ENCODE assay signal across 30 cellular contexts in the genomic region with DNA sequence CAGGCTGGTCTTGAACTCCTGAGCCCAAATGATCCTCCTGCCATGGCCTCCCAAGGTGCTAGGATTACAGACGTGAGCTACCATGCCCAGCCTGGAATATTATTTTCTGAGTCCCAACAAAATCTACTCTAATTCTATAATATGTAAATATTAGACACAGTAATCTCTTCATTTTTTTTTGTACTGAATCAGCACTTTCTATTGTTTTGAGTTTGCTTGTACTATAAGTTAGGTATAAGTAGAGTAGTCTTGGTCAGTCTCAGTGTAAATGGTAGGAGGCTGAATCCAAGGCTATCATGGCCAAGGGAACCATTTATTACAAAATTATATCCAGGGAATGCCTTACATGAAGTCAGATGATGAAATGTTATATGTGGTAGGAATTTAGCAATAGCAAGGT. TPM values are rescaled to one million over a fixed set of nuclear protein-coding genes. Genes with fewer than 3 reads are reported as not detected.
"Had no signal": no experiment of that assay in that cellular context is flagged by ENCODE, and none has a peak within 500 bp of the region (broad histone marks: within the 10 kb centered on the region; RNA-seq: fewer than 3 reads in every experiment).

No MANE protein-coding gene starts in this region.

- H3K36me3 ChIP-seq: adrenal gland, MG63 had no signal

- H3K4me3 Mint-ChIP-seq: activated CD4-positive, alpha-beta T cell treated with anti-CD3 and anti-CD28 coated beads for 36 hours; activated CD8-positive, alpha-beta T cell treated with anti-CD3 and anti-CD28 coated beads for 36 hours; activated naive CD8-positive, alpha-beta T cell treated with anti-CD3 and anti-CD28 coated beads, Interleukin-2, amount 10 ng/mL, durations not matched to agents 7 days and 5 days; T-cell had no signal

- H3K4me1 ChIP-seq: adrenal gland, breast epithelium had no signal

- H3K27ac ChIP-seq: adrenal gland, breast epithelium, SK-N-MC had no signal

- H3K36me3 Mint-ChIP-seq: activated naive CD8-positive, alpha-beta T cell treated with anti-CD3 and anti-CD28 coated beads, Interleukin-2, amount 10 ng/mL, durations not matched to agents 7 days and 5 days; T-cell had no signal

- H3K27ac Mint-ChIP-seq: activated CD4-positive, alpha-beta T cell treated with anti-CD3 and anti-CD28 coated beads for 36 hours; activated CD8-positive, alpha-beta T cell treated with anti-CD3 and anti-CD28 coated beads for 36 hours; activated naive CD8-positive, alpha-beta T cell treated with anti-CD3 and anti-CD28 coated beads, Interleukin-2, amount 10 ng/mL, durations not matched to agents 7 days and 5 days; T-cell had no signal

- H3K9me3 ChIP-seq: adrenal gland, breast epithelium, MG63 had no signal

- H3K27me3 ChIP-seq: adrenal gland, breast epithelium had no signal

- H3K9me3 Mint-ChIP-seq: activated CD8-positive, alpha-beta T cell treated with anti-CD3 and anti-CD28 coated beads for 36 hours; activated naive CD8-positive, alpha-beta T cell treated with anti-CD3 and anti-CD28 coated beads, Interleukin-2, amount 10 ng/mL, durations not matched to agents 7 days and 5 days; T-cell had no signal

- ATAC-seq: activated CD4-positive, alpha-beta T cell treated with anti-CD3 and anti-CD28 coated beads for 36 hours; activated CD8-positive, alpha-beta T cell treated with anti-CD3 and anti-CD28 coated beads for 36 hours; Panc1; Right ventricle myocardium inferior; T-cell had no signal

- H3K4me1 Mint-ChIP-seq: activated CD4-positive, alpha-beta T cell treated with anti-CD3 and anti-CD28 coated beads for 36 hours; activated naive CD8-positive, alpha-beta T cell treated with anti-CD3 and anti-CD28 coated beads, Interleukin-2, amount 10 ng/mL, durations not matched to agents 7 days and 5 days; T-cell had no signal

- FAIRE-seq: TTC549 had no signal

- H3K4me3 ChIP-seq: adrenal gland, breast epithelium, MG63, SK-N-MC had no signal

- DNase-seq: activated CD4-positive, alpha-beta T cell treated with anti-CD3 and anti-CD28 coated beads for 36 hours; activated CD4-positive, CD25-positive, alpha-beta regulatory T cell; activated CD8-positive, alpha-beta memory T cell treated with anti-CD3 and anti-CD28 coated beads, Interleukin-2, amount 50 U/mL, for 48 hours; activated CD8-positive, alpha-beta T cell treated with anti-CD3 and anti-CD28 coated beads for 36 hours; activated naive CD4-positive, alpha-beta T cell treated with anti-CD3 and anti-CD28 coated beads, Interleukin-2, amount 50 U/mL, for 16 hours; activated naive CD8-positive, alpha-beta T cell treated with anti-CD3 and anti-CD28 coated beads, Interleukin-2, amount 10 ng/mL, durations not matched to agents 7 days and 5 days; activated T-cell treated with anti-CD3 and anti-CD28 coated beads, Interleukin-2, amount 50 U/mL, for 1 hour; adrenal gland; aorta; caudate nucleus; MG63; MV-4-11; NCI-H1092 treated with DMSO at 0.1 percent for 48 hours; NCI-H1417 treated with DMSO at 0.1 percent for 48 hours; NCI-H1694; NCI-H2029 treated with DMSO at 0.1 percent for 48 hours; NCI-H510A treated with DMSO at 0.1 percent for 48 hours; NCI-H69; NK-92 treated with Interleukin-12 subunit alpha and Interleukin-12 subunit beta, amount 100 ng/mL, for 24 hours; OCI-M1; RPMI8226; T-cell; T-helper 2 cell; T1000 had no signal

RNA-seq across cellular contexts. Expression of gene OR6X1, which starts 19.6 kb away (rescaled TPM):
- total RNA-seq: activated CD4-positive, alpha-beta T cell treated with anti-CD3 and anti-CD28 coated beads for 36 hours; activated CD8-positive, alpha-beta T cell treated with anti-CD3 and anti-CD28 coated beads for 36 hours; activated naive CD8-positive, alpha-beta T cell treated with anti-CD3 and anti-CD28 coated beads, Interleukin-2, amount 10 ng/mL, durations not matched to agents 7 days and 5 days; adrenal gland; aorta; breast epithelium; chondrocyte; Right ventricle myocardium inferior; T-cell had no signal
- polyA plus RNA-seq: adrenal gland, aorta had no signal

RNA-seq across cellular contexts. Expression of gene OR6M1, which starts 32.2 kb away (rescaled TPM):
- total RNA-seq: activated CD4-positive, alpha-beta T cell treated with anti-CD3 and anti-CD28 coated beads for 36 hours; activated CD8-positive, alpha-beta T cell treated with anti-CD3 and anti-CD28 coated beads for 36 hours; activated naive CD8-positive, alpha-beta T cell treated with anti-CD3 and anti-CD28 coated beads, Interleukin-2, amount 10 ng/mL, durations not matched to agents 7 days and 5 days; adrenal gland; aorta; breast epithelium; chondrocyte; Right ventricle myocardium inferior; T-cell had no signal
- polyA plus RNA-seq: adrenal gland, aorta had no signal
